In the genomic region with DNA sequence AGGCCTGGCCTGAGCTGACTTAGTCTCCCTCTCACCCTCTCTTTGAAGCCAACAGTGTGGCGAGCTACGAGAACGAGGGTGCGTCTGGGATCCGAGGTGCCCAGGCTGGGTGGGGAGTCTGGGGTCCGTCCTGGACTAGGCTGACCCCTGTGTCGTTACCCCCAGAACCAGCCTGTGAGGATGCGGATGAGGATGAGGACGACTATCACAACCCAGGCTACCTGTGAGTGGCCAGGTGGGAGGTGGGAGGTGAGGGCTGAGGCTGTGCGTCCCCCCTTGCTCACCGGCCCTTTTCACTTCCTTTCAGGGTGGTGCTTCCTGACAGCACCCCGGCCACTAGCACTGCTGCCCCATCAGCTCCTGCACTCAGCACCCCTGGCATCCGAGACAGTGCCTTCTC, we compare ENCODE assay signal across 21 cellular contexts. TPM values are rescaled to one million over a fixed set of nuclear protein-coding genes. Genes with fewer than 3 reads are reported as not detected.
DNase-seq lines count a peak whose midpoint lies in the region; ATAC-seq and TF ChIP-seq lines count a peak whose summit lies in the region.
"Had no signal": no experiment of that assay in that cellular context is flagged by ENCODE, and none has a peak within 500 bp of the region (broad histone marks: within the 10 kb centered on the region; RNA-seq: fewer than 3 reads in every experiment).

No MANE protein-coding gene starts in this region.

- H3K4me3 Mint-ChIP-seq in CD4-positive, alpha-beta memory T cell, result peak overlapping the region; percentile 99 to 100 (median 100)
- peak overlapping the region; percentile 98 for H3K4me3 Mint-ChIP-seq in activated naive CD4-positive, alpha-beta T cell treated with anti-CD3 and anti-CD28 coated beads, Interleukin-2, amount 50 U/mL, for 24 hours
- peak overlapping the region; percentile 84 for H3K4me3 Mint-ChIP-seq in natural killer cell

- POLR2A ChIA-PET in CD4-positive, alpha-beta memory T cell (lab: Charles Lee; ENCODE audit: partially characterized antibody), result interaction anchor here (0.6 to 10.4 kb wide), 15 partner anchors 11 to 716 kb away, joined by 3 to 155 read pairs (median 10); a partner anchor contains a TSS

- no peak for ATAC-seq in natural killer cell
- ATAC-seq in HG03571 (IDR thresholded peaks at IDR 0.05; ENCODE audit: unreplicated experiment), result no peak
- ATAC-seq: heart left ventricle, right cardiac atrium had no signal

- no peak for TF ChIP-seq POLR2A in Peyer's patch (IDR thresholded peaks at IDR 0.05)
- TF ChIP-seq POLR2A in prostate gland (IDR thresholded peaks at IDR 0.05), result no peak

- peaks cover 40 to 80% (median 59%) of the 10 kb centered on the region in 4 donors for H3K4me1 Mint-ChIP-seq in CD4-positive, alpha-beta memory T cell
- H3K4me1 Mint-ChIP-seq in activated naive CD4-positive, alpha-beta T cell treated with anti-CD3 and anti-CD28 coated beads, Interleukin-2, amount 50 U/mL, for 24 hours, result peaks cover 66% of the 10 kb centered on the region
- H3K4me1 Mint-ChIP-seq in natural killer cell, result peaks cover 29 to 77% of the 10 kb centered on the region in 2 donors

- peak overlapping the region; percentile 94 to 98 (median 97) for H3K27ac Mint-ChIP-seq in CD4-positive, alpha-beta memory T cell
- H3K27ac Mint-ChIP-seq in activated naive CD4-positive, alpha-beta T cell treated with anti-CD3 and anti-CD28 coated beads, Interleukin-2, amount 50 U/mL, for 24 hours, result peak overlapping the region; percentile 97
- H3K27ac Mint-ChIP-seq in natural killer cell, result peak overlapping the region; percentile 71 to 97

- H3K4me1 ChIP-seq in CD4-positive, alpha-beta memory T cell (ENCODE audit: insufficient read depth, low read length), result peaks cover 64% of the 10 kb centered on the region
- peaks cover 0 to 10% (median 5%) of the 10 kb centered on the region in 4 donors for H3K4me1 ChIP-seq in Peyer's patch
- H3K4me1 ChIP-seq in prostate gland (replicated peaks), result no peaks in the 10 kb centered on the region
- H3K4me1 ChIP-seq: HAP-1, tibial nerve had no signal

- TF ChIP-seq CTCF in Peyer's patch (IDR thresholded peaks at IDR 0.05), result no peak
- no peak for TF ChIP-seq CTCF in natural killer cell (IDR thresholded peaks at IDR 0.05)
- no peak for TF ChIP-seq CTCF in prostate gland (IDR thresholded peaks at IDR 0.05)

- H3K4me3 ChIP-seq in CD4-positive, alpha-beta memory T cell (ENCODE audit: low read length in 2 of 2), result peak overlapping the region; percentile 96 to 97
- H3K4me3 ChIP-seq in Peyer's patch (peak overlapping the region in 3 of 4 donors; percentile 43 to 50 (median 48)), prostate gland (no peak overlapping the region)
- H3K4me3 ChIP-seq: HAP-1 had no signal

- no peaks in the 10 kb centered on the region for H3K9me3 ChIP-seq in CD4-positive, alpha-beta memory T cell (ENCODE audit: control insufficient read depth in 1 of 2, low read length in 2 of 2)
- H3K9me3 ChIP-seq in Peyer's patch, result no peaks in the 10 kb centered on the region
- no peaks in the 10 kb centered on the region for H3K9me3 ChIP-seq in prostate gland
- H3K9me3 ChIP-seq: HAP-1 had no signal

- WGBS in prostate gland, result 82% methylated on average over 13 of the region's 13 CpGs

- DNase-seq in CD4-positive, alpha-beta memory T cell, result peak in 1 of 5 donors; percentile 45
- DNase-seq in Peyer's patch (no peak), natural killer cell (no peak), prostate gland (ENCODE audit: low spot score) (no peak), NK-92 (lab: John Stamatoyannopoulos, UW; ENCODE audit: unreplicated experiment) (no peak), NCI-H446 (lab: John Stamatoyannopoulos, UW) (no peak)
- DNase-seq: activated CD4-positive, CD25-positive, alpha-beta regulatory T cell; activated gamma-delta T cell; brain microvascular endothelial cell; DMS 273 treated with DMSO at 0.1 percent for 48 hours; heart left ventricle; mesendoderm; NCI-H1436 treated with DMSO at 0.1 percent for 48 hours; NCI-H345 had no signal

- H3K27me3 ChIP-seq in CD4-positive, alpha-beta memory T cell (ENCODE audit: insufficient read depth, low read length), result no peaks in the 10 kb centered on the region
- H3K27me3 ChIP-seq in Peyer's patch (no peaks in the 10 kb centered on the region), prostate gland (replicated peaks; ENCODE audit: insufficient read depth) (no peaks in the 10 kb centered on the region)
- H3K27me3 ChIP-seq: brain microvascular endothelial cell, heart left ventricle, tibial nerve had no signal

- intact Hi-C loops in CD4-positive, alpha-beta memory T cell (cut with micrococcal nuclease), result loop anchor here (10.0 kb wide), 1 partner anchor 88 kb away; no protein-coding TSS in a partner anchor
- intact Hi-C loops in natural killer cell (cut with micrococcal nuclease) (no loop called here), prostate gland (cut with DNase I) (no loop called here)

- peak overlapping the region; percentile 83 for H3K27ac ChIP-seq in CD4-positive, alpha-beta memory T cell (ENCODE audit: low read depth, low read length)
- H3K27ac ChIP-seq in Peyer's patch (peak overlapping the region in 3 of 4 donors; percentile 62 to 80 (median 79)), prostate gland (no peak overlapping the region)
- H3K27ac ChIP-seq: brain microvascular endothelial cell had no signal

- CTCF ChIA-PET in CD4-positive, alpha-beta memory T cell (lab: Charles Lee; ENCODE audit: partially characterized antibody), result interaction anchor here (0.9 to 5.0 kb wide), 7 partner anchors 8 to 41 kb away, joined by 3 to 41 read pairs (median 10); a partner anchor contains a TSS

- H3K36me3 Mint-ChIP-seq in CD4-positive, alpha-beta memory T cell, result peaks cover 61 to 70% of the 10 kb centered on the region in 2 donors
- peaks cover 48% of the 10 kb centered on the region for H3K36me3 Mint-ChIP-seq in activated naive CD4-positive, alpha-beta T cell treated with anti-CD3 and anti-CD28 coated beads, Interleukin-2, amount 50 U/mL, for 24 hours
- H3K36me3 Mint-ChIP-seq in natural killer cell, result no peaks in the 10 kb centered on the region

- H3K36me3 ChIP-seq in CD4-positive, alpha-beta memory T cell (ENCODE audit: insufficient read depth, low read length), result peaks cover 42% of the 10 kb centered on the region
- H3K36me3 ChIP-seq in Peyer's patch (peaks cover 0 to 55% (median 0%) of the 10 kb centered on the region in 3 donors), prostate gland (peaks cover 0 to 9% of the 10 kb centered on the region in 2 donors)

- peaks cover 0 to 8% (median 6%) of the 10 kb centered on the region in 8 donors for H3K9me3 Mint-ChIP-seq in CD4-positive, alpha-beta memory T cell
- H3K9me3 Mint-ChIP-seq in activated naive CD4-positive, alpha-beta T cell treated with anti-CD3 and anti-CD28 coated beads, Interleukin-2, amount 50 U/mL, for 24 hours, result peaks cover 8% of the 10 kb centered on the region
- peaks cover 0 to 5% of the 10 kb centered on the region in 2 donors for H3K9me3 Mint-ChIP-seq in natural killer cell

- H3K27me3 Mint-ChIP-seq in CD4-positive, alpha-beta memory T cell, result no peaks in the 10 kb centered on the region
- no peaks in the 10 kb centered on the region for H3K27me3 Mint-ChIP-seq in activated naive CD4-positive, alpha-beta T cell treated with anti-CD3 and anti-CD28 coated beads, Interleukin-2, amount 50 U/mL, for 24 hours
- no peaks in the 10 kb centered on the region for H3K27me3 Mint-ChIP-seq in natural killer cell (ENCODE audit: low read depth in 2 of 2)

RNA-seq across cellular contexts. Expression of a gene that starts 1.6 kb away (rescaled TPM):
- total RNA-seq in CD4-positive, alpha-beta memory T cell, result 100 to 1,000 TPM; 342 to 349 TPM
- 100 to 1,000 TPM; 310 to 455 TPM for polyA plus RNA-seq in CD4-positive, alpha-beta memory T cell
- total RNA-seq in Peyer's patch (10 to 100 TPM; 10.5 to 52.0 (median 15.9) TPM), natural killer cell (100 to 1,000 TPM; 130 to 148 (median 147) TPM), prostate gland (1 to 10 TPM; 4.7 to 5.7 TPM)

RNA-seq across cellular contexts. Expression of a gene that starts 11.9 kb away (rescaled TPM):
- total RNA-seq in CD4-positive, alpha-beta memory T cell, result 10 to 100 TPM; 31.0 to 34.4 TPM
- polyA plus RNA-seq in CD4-positive, alpha-beta memory T cell, result 10 to 100 TPM; 28.2 to 30.4 TPM
- total RNA-seq in Peyer's patch (10 to 100 TPM; 30.5 to 49.7 (median 36.3) TPM), natural killer cell (10 to 100 TPM; 36.0 to 44.3 (median 36.9) TPM), prostate gland (10 to 100 TPM; 14.8 to 57.4 TPM)

RNA-seq across cellular contexts. Expression of a gene that starts 35.8 kb away (rescaled TPM):
- total RNA-seq in CD4-positive, alpha-beta memory T cell, result 100 to 1,000 TPM; 105 to 115 TPM
- polyA plus RNA-seq in CD4-positive, alpha-beta memory T cell, result 10 to 100 TPM; 29.3 to 30.1 TPM
- 10 to 100 TPM; 53.8 to 86.5 (median 79.6) TPM for total RNA-seq in Peyer's patch
- total RNA-seq in natural killer cell, result 100 to 1,000 TPM in 2 of 3 donors, 10 to 100 TPM in 1; 87.1 to 132 (median 108) TPM
- 10 to 100 TPM; 18.8 to 47.3 TPM for total RNA-seq in prostate gland

RNA-seq across cellular contexts. Expression of a gene that starts 54.7 kb away (rescaled TPM):
- total RNA-seq in CD4-positive, alpha-beta memory T cell, result not detected
- 1 to 10 TPM in 1 of 2 donors, under 1 TPM in 1; 0.27 to 1.4 TPM for polyA plus RNA-seq in CD4-positive, alpha-beta memory T cell
- 10 to 100 TPM in 1 of 4 donors, 1 to 10 TPM in 1, not detected in 2; 6.3 to 85.8 TPM for total RNA-seq in Peyer's patch
- 1 to 10 TPM in 1 of 3 donors, under 1 TPM in 2; 0.79 to 2.5 (median 0.96) TPM for total RNA-seq in natural killer cell
- under 1 TPM; 0.46 to 0.51 TPM for total RNA-seq in prostate gland
- total RNA-seq: dermis microvascular lymphatic vessel endothelial cell, LHCN-M2 had no signal

Comparison
In these comparisons a context has a peak if more than half of its experiments do, and no peak if none do; other contexts are left out.
1. H3K27ac ChIP-seq: peak in CD4-positive, alpha-beta memory T cell (single experiment) and Peyer's patch (3 of 4); none in prostate gland (0 of 2).
2. H3K4me3 ChIP-seq: peak in CD4-positive, alpha-beta memory T cell (2 of 2) and Peyer's patch (3 of 4); none in prostate gland (0 of 2).
3. Peak in every context shown above with its lines, with median percentiles within 50 percentile points of each other: H3K27ac Mint-ChIP-seq and H3K4me3 Mint-ChIP-seq.